Comparison of ENCODE assay signal across 7 cellular contexts in genomic region chr7:27110163-27110976, GRCh38. TPM values are rescaled to one million over a fixed set of nuclear protein-coding genes. Genes with fewer than 3 reads are reported as not detected.
A peak's percentile ranks its signal among the peaks of the same experiment; 100 is the strongest.
DNase-seq lines count a peak whose midpoint lies in the region; ATAC-seq and TF ChIP-seq lines count a peak whose summit lies in the region.

No MANE protein-coding gene starts in this region.

- in situ Hi-C loops in T47D (cut with HindIII; ENCODE audit: low pct_unique_long_range_greater_than_20kb, low sequenced_read_pairs), result no loop called here

- WGBS in HUES64, result 3% methylated on average over 64 of the region's 64 CpGs

- H3K4me1 ChIP-seq in HUES64 (ENCODE audit: insufficient read depth, low read length) (peaks cover 15% of the 10 kb centered on the region), lower lobe of right lung (peaks cover 40% of the 10 kb centered on the region), tibial artery (peaks cover 5 to 53% (median 33%) of the 10 kb centered on the region in 4 donors)

- H3K9me3 ChIP-seq in HUES64 (ENCODE audit: insufficient read depth, low read depth, low read length) (no peaks in the 10 kb centered on the region), lower lobe of right lung (no peaks in the 10 kb centered on the region), tibial artery (no peaks in the 10 kb centered on the region)

- intact Hi-C loops in lower lobe of right lung (cut with DNase I) (no loop called here), tibial artery (cut with DNase I; ENCODE audit: low total_unique reads) (no loop called here)

- H3K36me3 ChIP-seq in HUES64 (ENCODE audit: insufficient read depth, low read length) (no peaks in the 10 kb centered on the region), lower lobe of right lung (no peaks in the 10 kb centered on the region), tibial artery (peaks cover 0 to 9% (median 0%) of the 10 kb centered on the region in 3 donors)

- H3K27ac ChIP-seq in HUES64 (ENCODE audit: low read depth, low read length), result no peak overlapping the region
- H3K27ac ChIP-seq in lower lobe of right lung, result peak overlapping the region; percentile 89
- peak overlapping the region; percentile 92 to 97 for H3K27ac ChIP-seq in tibial artery

- H3K9ac ChIP-seq in HUES64 (ENCODE audit: low read depth, low read length), result no peak overlapping the region

- ATAC-seq in lower lobe of right lung, result peak in 1 of 2 donors; percentile 46

- H3K27me3 ChIP-seq in HUES64 (ENCODE audit: insufficient read depth, low read length) (peaks cover 98% of the 10 kb centered on the region), lower lobe of right lung (ENCODE audit: low read depth) (peaks cover 25% of the 10 kb centered on the region), tibial artery (no peaks in the 10 kb centered on the region)

- DNase-seq in T47D (ENCODE audit: low read depth in 1 of 2, low spot score in 1 of 2) (peak; percentile 46 to 67), lower lobe of right lung (peak; percentile 49), tibial artery (peak in 1 of 2 donors; percentile 81), NCI-H146 treated with DMSO at 0.1 percent for 48 hours (lab: John Stamatoyannopoulos, UW; ENCODE audit: unreplicated experiment) (no peak), SW480 (ENCODE audit: low spot score) (no peak), HK-2 (ENCODE audit: unreplicated experiment) (no peak)

- H3K4me3 ChIP-seq in HUES64 (ENCODE audit: low read length) (peak overlapping the region; percentile 43), lower lobe of right lung (peak overlapping the region; percentile 28), tibial artery (peak overlapping the region; percentile 39 to 51)

- TF ChIP-seq CTCF in lower lobe of right lung (IDR thresholded peaks at IDR 0.05) (no peak), tibial artery (IDR thresholded peaks at IDR 0.05) (no peak)

RNA-seq across cellular contexts. Expression of gene HOXA2, which starts 7.9 kb away (rescaled TPM):
- 3.4 TPM for polyA plus RNA-seq in HUES64 (2013, experiment 1 of 2)
- 8.4 TPM for polyA plus RNA-seq in HUES64 (2013, experiment 2 of 2)
- total RNA-seq in lower lobe of right lung, result 1.5 TPM

RNA-seq across cellular contexts. Expression of gene HOXA1, which starts 14.6 kb away (rescaled TPM):
- polyA plus RNA-seq in HUES64 (2013, experiment 1 of 2), result 7.8 TPM
- 11.2 TPM for polyA plus RNA-seq in HUES64 (2013, experiment 2 of 2)
- total RNA-seq in lower lobe of right lung, result 0.77 TPM

RNA-seq across cellular contexts. Expression of gene HOXA4, which starts 20.2 kb away (rescaled TPM):
- not detected for polyA plus RNA-seq in HUES64 (2013, experiment 1 of 2)
- 0.44 TPM for polyA plus RNA-seq in HUES64 (2013, experiment 2 of 2)
- total RNA-seq in lower lobe of right lung, result 8.5 TPM

RNA-seq across cellular contexts. Expression of gene HOXA5, which starts 33.1 kb away (rescaled TPM):
- polyA plus RNA-seq in HUES64 (2013, experiment 1 of 2), result 0.50 TPM
- polyA plus RNA-seq in HUES64 (2013, experiment 2 of 2), result 0.89 TPM
- total RNA-seq in lower lobe of right lung, result 16.0 TPM

RNA-seq across cellular contexts. Expression of gene HOXA6, which starts 37.2 kb away (rescaled TPM):
- polyA plus RNA-seq in HUES64 (2013, experiment 1 of 2), result 0.20 TPM
- polyA plus RNA-seq in HUES64 (2013, experiment 2 of 2), result 1.0 TPM
- 4.6 TPM for total RNA-seq in lower lobe of right lung

Comparison
In these comparisons a context has a peak if more than half of its experiments do, and no peak if none do; other contexts are left out.
1. DNase-seq: peak in T47D (2 of 2) and lower lobe of right lung (single experiment); none in NCI-H146 treated with DMSO at 0.1 percent for 48 hours (single experiment), SW480 (single experiment) and HK-2 (single experiment).
2. Peak in every context shown above with its lines, with median percentiles within 50 percentile points of each other: H3K4me3 ChIP-seq.